ENCODE assay signal across 17 cellular contexts in the genomic region with DNA sequence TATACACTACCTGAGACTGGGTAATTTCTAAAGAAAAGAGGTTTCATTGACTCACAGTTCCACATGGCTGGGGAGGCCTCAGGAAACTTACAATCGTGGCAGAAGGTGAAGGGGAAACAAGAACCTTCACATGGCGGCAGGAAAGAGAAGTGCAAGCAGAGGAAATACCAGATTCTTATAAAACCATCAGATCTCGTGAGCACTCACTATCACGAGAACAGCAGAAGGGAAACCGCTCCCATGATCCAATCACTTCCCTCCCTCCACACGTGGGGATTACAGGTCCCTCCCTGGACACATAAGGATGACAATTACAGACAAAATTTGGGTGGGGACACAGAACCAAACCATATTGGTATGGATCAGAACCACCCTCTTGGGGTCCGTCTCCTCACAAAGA. TPM values are rescaled to one million over a fixed set of nuclear protein-coding genes. Genes with fewer than 3 reads are reported as not detected.
DNase-seq lines count a peak whose midpoint lies in the region; ATAC-seq and TF ChIP-seq lines count a peak whose summit lies in the region.
"Had no signal": no experiment of that assay in that cellular context is flagged by ENCODE, and none has a peak within 500 bp of the region (broad histone marks: within the 10 kb centered on the region; RNA-seq: fewer than 3 reads in every experiment).

No MANE protein-coding gene starts in this region.

- H3K36me3 Mint-ChIP-seq in Calu3 (ENCODE audit: insufficient read depth, unreplicated experiment) (peaks cover 12% of the 10 kb centered on the region), mesothelial cell of epicardium (peaks cover 7% of the 10 kb centered on the region)
- H3K36me3 Mint-ChIP-seq: CD8-positive, alpha-beta memory T cell had no signal

- CTCF ChIA-PET in Calu3 (lab: Charles Lee) = no interaction called here

- no peak for TF ChIP-seq CTCF in C4-2B (conservative IDR thresholded peaks at IDR 0.05)
- no peak for TF ChIP-seq CTCF in Calu3 (IDR thresholded peaks at IDR 0.05; ENCODE audit: unreplicated experiment)
- TF ChIP-seq CTCF in mesothelial cell of epicardium (IDR thresholded peaks at IDR 0.05; ENCODE audit: unreplicated experiment) = no peak

- H3K27ac Mint-ChIP-seq in Calu3 (ENCODE audit: unreplicated experiment) (peak overlapping the region; percentile 52), mesothelial cell of epicardium (peak overlapping the region; percentile 92)
- H3K27ac Mint-ChIP-seq: B cell; CD8-positive, alpha-beta memory T cell had no signal

- H3K27ac ChIP-seq in C4-2B = peak overlapping the region; percentile 52; the same call in 1 of the 2 replicates

- H3K4me1 Mint-ChIP-seq in Calu3 (ENCODE audit: low read depth, unreplicated experiment) (peaks cover 16% of the 10 kb centered on the region), mesothelial cell of epicardium (peaks cover 25% of the 10 kb centered on the region)
- H3K4me1 Mint-ChIP-seq: CD8-positive, alpha-beta memory T cell had no signal

- no peaks in the 10 kb centered on the region for H3K9me3 Mint-ChIP-seq in Calu3 (ENCODE audit: low read depth, unreplicated experiment)
- peaks cover 11% of the 10 kb centered on the region for H3K9me3 Mint-ChIP-seq in mesothelial cell of epicardium
- H3K9me3 Mint-ChIP-seq: CD8-positive, alpha-beta memory T cell had no signal

- no TSS peak for BruUV-seq in Calu3 (replicated peaks; lab: Mats Ljungman, UMichigan)

- in situ Hi-C loops in SK-MEL-5 (cut with HindIII; ENCODE audit: low pct_unique_long_range_greater_than_20kb, low sequenced_read_pairs) = no loop called here

- no peak overlapping the region for H3K4me3 Mint-ChIP-seq in Calu3 (ENCODE audit: low read depth, unreplicated experiment)
- H3K4me3 Mint-ChIP-seq in mesothelial cell of epicardium = no peak overlapping the region
- H3K4me3 Mint-ChIP-seq: B cell had no signal

- ATAC-seq in left cardiac atrium = no peak

- DNase-seq in Calu3 = no peak
- DNase-seq in SK-MEL-5 (ENCODE audit: low read depth, low spot score) = peak; percentile 18
- no peak for DNase-seq in mesothelial cell of epicardium (ENCODE audit: low spot score in 2 of 2, unreplicated experiment in 2 of 2)
- DNase-seq in HUDEP-2 (lab: John Stamatoyannopoulos, UW; ENCODE audit: unreplicated experiment in 76 of 76) = no peak
- no peak for DNase-seq in NCI-H345 (lab: John Stamatoyannopoulos, UW)
- DNase-seq in left cardiac atrium = no peak
- DNase-seq: CD8-positive, alpha-beta memory T cell; DMS 273 treated with DMSO at 0.1 percent for 48 hours; KG1; NCI-H1105; NCI-H187; NCI-H2171 treated with DMSO at 0.1 percent for 48 hours; NCI-H510A; SIG-M5; SW 1271 had no signal

- H3K27me3 Mint-ChIP-seq in Calu3 (ENCODE audit: unreplicated experiment) (no peaks in the 10 kb centered on the region), mesothelial cell of epicardium (ENCODE audit: low read depth) (no peaks in the 10 kb centered on the region)

- intact Hi-C loops in Calu3 (cut with micrococcal nuclease; ENCODE audit: unreplicated experiment) = no loop called here
- intact Hi-C loops in left cardiac atrium (cut with DNase I) = no loop called here

RNA-seq across cellular contexts. Expression of gene SPIN1, which starts 44.2 kb away (rescaled TPM):
- total RNA-seq in Calu3 (2022) (56.7 and 59.5 TPM in 2 replicates), mesothelial cell of epicardium (181 to 194 TPM (median 187 TPM) in 3 replicates), left cardiac atrium (10 to 100 TPM; 55.6 to 56.3 TPM)
- 36.4 and 38.6 TPM in 2 replicates for total RNA-seq in SK-MEL-5 (2014; rRNA removed; shearing (Covaris generic))
- 29.4 and 43.7 TPM in 2 replicates for polyA plus RNA-seq in SK-MEL-5 (2015; cell fraction: cytosol; rRNA removed)
- polyA plus RNA-seq in SK-MEL-5 (2015; cell fraction: nucleus; rRNA removed) = 48.6 and 60.9 TPM in 2 replicates
